9 cellular contexts compared by ENCODE assay signal in genomic region chr13:66106246-66106645, GRCh38.
"Had no signal": no experiment of that assay in that cellular context is flagged by ENCODE, and none has a peak within 500 bp of the region (broad histone marks: within the 10 kb centered on the region; RNA-seq: fewer than 3 reads in every experiment).

No MANE protein-coding gene starts in this region.

- ATAC-seq: HCT116, K562 had no signal

- H2AFZ ChIP-seq: GM23248 had no signal

- H3K9ac ChIP-seq: GM23248 had no signal

- DNase-seq: GM23248, GOT3, H7, HFFc6, IMR-90, KG1 had no signal

- H3K27ac ChIP-seq: GM23248 had no signal

- H3K36me3 ChIP-seq: HAP-1 had no signal

- H3K9me3 ChIP-seq: HAP-1 had no signal

- H3K4me1 ChIP-seq: HAP-1 had no signal

- H3K4me3 ChIP-seq: GM23248, HAP-1, K562 had no signal
